8 cellular contexts compared by ENCODE assay signal in the genomic region with DNA sequence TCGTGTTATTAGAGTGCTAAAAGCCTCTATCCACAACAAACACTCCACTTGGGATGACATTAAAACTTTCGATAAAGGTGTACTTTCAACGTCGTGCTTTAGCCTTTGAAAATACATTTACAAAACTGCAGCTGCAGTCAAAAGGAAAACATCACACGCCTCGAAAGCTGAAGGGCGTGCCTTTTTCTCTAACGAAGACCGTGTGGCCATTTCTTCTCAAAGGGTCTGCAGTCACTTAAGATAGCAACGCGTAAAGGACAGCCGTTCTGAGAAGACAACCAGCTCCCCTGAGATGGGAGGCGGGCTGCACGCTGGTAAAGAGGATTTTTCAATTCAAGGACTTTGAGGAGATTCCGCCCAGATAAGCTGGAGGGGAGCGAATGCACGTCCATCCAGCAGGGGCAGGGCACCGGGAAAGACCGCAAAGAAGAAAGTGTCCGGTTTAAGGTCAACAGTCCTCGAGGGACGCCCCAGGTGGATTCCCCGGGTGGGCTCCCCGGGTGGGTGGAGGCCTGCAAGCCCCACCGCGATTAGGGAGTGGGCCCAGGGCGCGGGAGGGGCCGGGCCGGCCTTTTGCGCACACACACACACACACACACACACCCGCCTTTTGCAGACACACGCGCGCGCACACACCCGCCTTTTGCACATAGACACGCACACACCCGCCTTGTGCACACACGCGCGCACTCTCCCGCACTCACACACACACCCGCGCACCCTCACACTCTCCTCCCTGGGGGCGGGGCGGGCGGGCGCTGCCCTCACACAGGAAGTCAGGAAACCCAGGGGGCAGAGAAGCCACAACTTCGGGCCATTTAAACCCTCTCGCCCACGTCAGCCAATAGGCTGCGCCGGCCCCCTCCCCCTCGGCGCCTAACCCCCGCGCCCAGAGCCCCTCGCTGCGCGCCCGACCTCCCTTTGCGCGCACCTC.
A peak's percentile ranks its signal among the peaks of the same experiment; 100 is the strongest.
DNase-seq lines count a peak whose midpoint lies in the region; ATAC-seq lines count a peak whose summit lies in the region.

No MANE protein-coding gene starts in this region.

- H3K27ac ChIP-seq in cingulate gyrus (ENCODE audit: low read depth, low read length): peak overlapping the region; percentile 15

- ATAC-seq in HG02852 (IDR thresholded peaks at IDR 0.05; ENCODE audit: unreplicated experiment): peak; percentile 29
- ATAC-seq in activated CD4-positive, CD25-positive, alpha-beta regulatory T cell treated with anti-CD3 and anti-CD28 coated beads, Interleukin-2, amount 50 U/mL, for 24 hours: peak; percentile 34 to 37

- DNase-seq in NCI-H1436 (lab: John Stamatoyannopoulos, UW) (peak; percentile 37), NCI-H1436 treated with DMSO at 0.1 percent for 48 hours (lab: John Stamatoyannopoulos, UW) (no peak), NCI-H1694 (lab: John Stamatoyannopoulos, UW) (peak; percentile 1), kidney tubule cell (ENCODE audit: low spot score) (peak; percentile 66)
- peak; percentile 45 to 52 for DNase-seq in stimulated activated CD4-positive, alpha-beta T cell treated with anti-CD3 and anti-CD28 coated beads, Interleukin-2, amount 100 ng/mL, for 24 hours
